ENCODE assay signal across 10 cellular contexts in genomic region chr1:8421721-8422120, GRCh38.
DNase-seq lines count a peak whose midpoint lies in the region; ATAC-seq and TF ChIP-seq lines count a peak whose summit lies in the region.
"Had no signal": no experiment of that assay in that cellular context is flagged by ENCODE, and none has a peak within 500 bp of the region (broad histone marks: within the 10 kb centered on the region; RNA-seq: fewer than 3 reads in every experiment).

No MANE protein-coding gene starts in this region.

- H3K36me3 ChIP-seq in GM06990 (ENCODE audit: control insufficient read depth, insufficient read depth, low read length), result peaks cover 1% of the 10 kb centered on the region
- no peaks in the 10 kb centered on the region for H3K36me3 ChIP-seq in kidney epithelial cell (ENCODE audit: control insufficient read depth, insufficient read depth, low read length)
- H3K36me3 ChIP-seq in subcutaneous abdominal adipose tissue (ENCODE audit: control insufficient read depth in 5 of 5, insufficient read depth in 5 of 5, low read length in 5 of 5), result peaks cover 2 to 17% (median 11%) of the 10 kb centered on the region in 5 donors

- in situ Hi-C loops in astrocyte of the cerebellum (cut with HindIII; ENCODE audit: low sequenced_read_pairs), result no loop called here

- H3K27me3 ChIP-seq in GM06990 (replicated peaks; ENCODE audit: control insufficient read depth, insufficient read depth, low read length) (no peaks in the 10 kb centered on the region), kidney epithelial cell (ENCODE audit: control insufficient read depth, insufficient read depth, low read length) (no peaks in the 10 kb centered on the region), subcutaneous abdominal adipose tissue (ENCODE audit: control insufficient read depth in 5 of 5, insufficient read depth in 4 of 5, low read length in 5 of 5) (no peaks in the 10 kb centered on the region)

- no peaks in the 10 kb centered on the region for H3K27me3 Mint-ChIP-seq in activated naive CD8-positive, alpha-beta T cell treated with anti-CD3 and anti-CD28 coated beads, Interleukin-2, amount 50 U/mL, for 24 hours
- H3K27me3 Mint-ChIP-seq: activated naive CD8-positive, alpha-beta T cell treated with anti-CD3 and anti-CD28 coated beads, Interleukin-2, amount 10 ng/mL, durations not matched to agents 7 days and 5 days had no signal

- H3K9me3 Mint-ChIP-seq in activated naive CD8-positive, alpha-beta T cell treated with anti-CD3 and anti-CD28 coated beads, Interleukin-2, amount 50 U/mL, for 24 hours, result no peaks in the 10 kb centered on the region
- H3K9me3 Mint-ChIP-seq: activated naive CD8-positive, alpha-beta T cell treated with anti-CD3 and anti-CD28 coated beads, Interleukin-2, amount 10 ng/mL, durations not matched to agents 7 days and 5 days had no signal

- no peak overlapping the region for H3K4me3 Mint-ChIP-seq in activated naive CD8-positive, alpha-beta T cell treated with anti-CD3 and anti-CD28 coated beads, Interleukin-2, amount 50 U/mL, for 24 hours
- H3K4me3 Mint-ChIP-seq: activated naive CD8-positive, alpha-beta T cell treated with anti-CD3 and anti-CD28 coated beads, Interleukin-2, amount 10 ng/mL, durations not matched to agents 7 days and 5 days had no signal

- peaks cover 17 to 80% (median 72%) of the 10 kb centered on the region in 5 donors for H3K4me1 ChIP-seq in subcutaneous abdominal adipose tissue (ENCODE audit: control insufficient read depth in 5 of 5, insufficient read depth in 5 of 5, low read length in 5 of 5)

- H3K9ac ChIP-seq in subcutaneous abdominal adipose tissue (ENCODE audit: low read length in 5 of 5), result peak overlapping the region; percentile 81 to 99 (median 97)

- ATAC-seq in activated naive CD8-positive, alpha-beta T cell treated with anti-CD3 and anti-CD28 coated beads, Interleukin-2, amount 50 U/mL, for 24 hours, result no peak

- TF ChIP-seq CTCF in GM06990 (IDR thresholded peaks at IDR 0.05; ENCODE audit: insufficient read depth, low read length, poor library complexity, severe bottlenecking) (no peak), astrocyte of the cerebellum (IDR thresholded peaks at IDR 0.05; ENCODE audit: low read depth, low read length, missing control alignments) (no peak), kidney epithelial cell (IDR thresholded peaks at IDR 0.05; ENCODE audit: insufficient read depth, low read length, poor library complexity, severe bottlenecking) (no peak)

- H3K27ac Mint-ChIP-seq in activated naive CD8-positive, alpha-beta T cell treated with anti-CD3 and anti-CD28 coated beads, Interleukin-2, amount 50 U/mL, for 24 hours, result no peak overlapping the region
- H3K27ac Mint-ChIP-seq: activated naive CD8-positive, alpha-beta T cell treated with anti-CD3 and anti-CD28 coated beads, Interleukin-2, amount 10 ng/mL, durations not matched to agents 7 days and 5 days had no signal

- H3K4me3 ChIP-seq in GM06990 (replicated peaks; ENCODE audit: low read depth, low read length) (peak overlapping the region; percentile 85), astrocyte of the cerebellum (ENCODE audit: low read depth, low read length) (peak overlapping the region; percentile 72), kidney epithelial cell (ENCODE audit: low read depth, low read length) (peak overlapping the region; percentile 67), subcutaneous abdominal adipose tissue (ENCODE audit: low read depth in 1 of 5, low read length in 5 of 5) (peak overlapping the region; percentile 89 to 97 (median 93))

- no peaks in the 10 kb centered on the region for H3K9me3 ChIP-seq in subcutaneous abdominal adipose tissue (ENCODE audit: control insufficient read depth in 5 of 5, low read length in 5 of 5)

- H3K4me1 Mint-ChIP-seq in activated naive CD8-positive, alpha-beta T cell treated with anti-CD3 and anti-CD28 coated beads, Interleukin-2, amount 50 U/mL, for 24 hours, result peaks cover 43% of the 10 kb centered on the region

- no peak for DNase-seq in GM06990 (ENCODE audit: extremely low read depth, insufficient read length)
- DNase-seq in astrocyte of the cerebellum (ENCODE audit: low read depth), result no peak
- DNase-seq in kidney epithelial cell (ENCODE audit: low read depth), result no peak
- DNase-seq in Kasumi-1 (lab: John Stamatoyannopoulos, UW), result no peak
- DNase-seq in activated naive CD8-positive, alpha-beta T cell treated with anti-CD3 and anti-CD28 coated beads, Interleukin-2, amount 50 U/mL, for 24 hours, result no peak
- DNase-seq in DMS153 treated with DMSO at 0.1 percent for 48 hours (lab: John Stamatoyannopoulos, UW; ENCODE audit: unreplicated experiment), result no peak
- DNase-seq in activated T-cell treated with anti-CD3 and anti-CD28 coated beads, Interleukin-2, amount 50 U/mL, for 48 hours, result no peak
- DNase-seq: activated naive CD8-positive, alpha-beta T cell treated with anti-CD3 and anti-CD28 coated beads, Interleukin-2, amount 10 ng/mL, durations not matched to agents 7 days and 5 days; occipital lobe had no signal

- H3K27ac ChIP-seq in subcutaneous abdominal adipose tissue (ENCODE audit: low read depth, low read length), result peak overlapping the region; percentile 99

- peaks cover 19% of the 10 kb centered on the region for H3K36me3 Mint-ChIP-seq in activated naive CD8-positive, alpha-beta T cell treated with anti-CD3 and anti-CD28 coated beads, Interleukin-2, amount 50 U/mL, for 24 hours (ENCODE audit: low read depth)
